ENCODE assay signal across 8 cellular contexts in the genomic region with DNA sequence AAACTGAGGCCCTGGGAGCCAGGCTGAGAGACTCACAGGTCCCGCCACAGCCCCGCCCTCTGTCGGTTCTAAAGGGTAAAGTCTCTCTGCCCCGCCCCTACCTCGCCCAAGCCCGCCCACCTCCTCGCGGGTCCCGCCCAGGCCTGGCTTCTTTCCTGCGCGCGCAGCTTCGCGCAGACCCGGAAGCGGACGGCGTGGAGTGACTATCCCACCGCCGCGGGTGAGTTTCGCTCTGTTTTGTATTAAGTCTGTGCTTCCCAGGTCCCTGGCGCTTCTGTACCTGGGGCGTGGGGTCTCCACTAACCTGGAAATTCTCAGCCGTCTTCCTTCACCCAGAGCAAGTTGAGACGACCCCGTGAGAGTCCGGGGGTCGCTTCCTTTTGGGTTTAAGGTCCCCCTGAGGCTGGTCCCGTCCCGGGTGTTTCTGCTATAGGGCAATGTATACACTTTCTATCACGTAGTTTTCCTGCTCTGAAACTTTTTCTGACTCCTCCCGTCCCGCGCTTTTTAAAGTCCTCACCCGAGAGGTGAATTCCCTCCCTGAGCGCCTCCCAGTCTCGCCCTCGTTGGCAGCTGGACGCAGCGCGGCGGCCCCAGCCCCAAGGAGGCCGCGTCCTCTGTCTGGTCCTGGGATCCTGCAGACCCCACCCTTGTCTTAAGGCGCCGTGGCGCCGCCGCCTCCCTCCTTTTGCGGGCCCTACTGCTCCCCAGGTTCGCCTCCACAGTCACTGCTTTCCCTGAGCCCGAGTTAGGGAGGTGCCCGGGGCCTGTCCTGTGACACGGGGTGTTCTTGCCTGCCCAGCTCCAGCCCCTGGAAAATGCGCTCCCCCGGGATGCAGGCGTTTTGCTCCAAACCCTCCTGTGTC. TPM values are rescaled to one million over a fixed set of nuclear protein-coding genes. Genes with fewer than 3 reads are reported as not detected.
DNase-seq lines count a peak whose midpoint lies in the region; ATAC-seq, FAIRE-seq and TF ChIP-seq lines count a peak whose summit lies in the region.

A gene (plus strand): TSS at position 176 of the 866 bp plus-strand sequence. CDS start 2,867 bp downstream, outside the sequence.

- peak within 1 kb of the TSS; percentile 92 for H3K4me3 ChIP-seq in right cardiac atrium (ENCODE audit: low read length)

- FAIRE-seq in GM12892 (lab: Jason Lieb, UNC) (peak; percentile 78), urothelium cell line (lab: Jason Lieb, UNC) (no peak)

- H3K27ac ChIP-seq in angular gyrus (ENCODE audit: low read depth, low read length) (peak within 1 kb of the TSS; percentile 66), right cardiac atrium (ENCODE audit: low read length) (peak within 1 kb of the TSS; percentile 79)

- peak within 1 kb of the TSS; percentile 98 for H3K4me3 Mint-ChIP-seq in T-helper 1 cell treated with Interleukin-12 subunit alpha and Interleukin-12 subunit beta and Interleukin-4 antibody, amounts not matched to agents 30 μg/mL and 1 μg/mL, for 36 hours

- H3K27me3 ChIP-seq in right cardiac atrium (ENCODE audit: control insufficient read depth, insufficient read depth), result no peaks in the 10 kb centered on the region

- H3K9me3 ChIP-seq in right cardiac atrium (ENCODE audit: control insufficient read depth, low read length), result no peaks in the 10 kb centered on the region

- ATAC-seq in HG02840 (IDR thresholded peaks at IDR 0.05; ENCODE audit: low FRiP score, unreplicated experiment) (peak; percentile 96), right cardiac atrium (peak; percentile 100)

- H3K4me1 Mint-ChIP-seq in T-helper 1 cell treated with Interleukin-12 subunit alpha and Interleukin-12 subunit beta and Interleukin-4 antibody, amounts not matched to agents 30 μg/mL and 1 μg/mL, for 36 hours (ENCODE audit: low read depth), result peaks cover 21% of the 10 kb centered on the region

- H3K27ac Mint-ChIP-seq in T-helper 1 cell treated with Interleukin-12 subunit alpha and Interleukin-12 subunit beta and Interleukin-4 antibody, amounts not matched to agents 30 μg/mL and 1 μg/mL, for 36 hours, result peak within 1 kb of the TSS; percentile 93

- DNase-seq in GM12892 (ENCODE audit: insufficient read length), result peak; percentile 76
- peak; percentile 80 for DNase-seq in NCI-H146 treated with DMSO at 0.1 percent for 48 hours (lab: John Stamatoyannopoulos, UW; ENCODE audit: unreplicated experiment)
- peak; percentile 95 to 98 (median 98) for DNase-seq in right cardiac atrium
- DNase-seq in pulmonary artery endothelial cell (ENCODE audit: low read depth, low spot score), result peak; percentile 63
- DNase-seq in urothelium cell line (ENCODE audit: low spot score), result peak; percentile 93

- TF ChIP-seq POLR2A in GM12892 (IDR thresholded peaks at IDR 0.05; ENCODE audit: low read depth, low read length), result peak; percentile 82

- H3K9me3 Mint-ChIP-seq in T-helper 1 cell treated with Interleukin-12 subunit alpha and Interleukin-12 subunit beta and Interleukin-4 antibody, amounts not matched to agents 30 μg/mL and 1 μg/mL, for 36 hours, result peaks cover 33% of the 10 kb centered on the region

- intact Hi-C loops in right cardiac atrium (cut with DNase I), result no loop called here

- no peaks in the 10 kb centered on the region for H3K27me3 Mint-ChIP-seq in T-helper 1 cell treated with Interleukin-12 subunit alpha and Interleukin-12 subunit beta and Interleukin-4 antibody, amounts not matched to agents 30 μg/mL and 1 μg/mL, for 36 hours (ENCODE audit: low read depth)

- peaks cover 39% of the 10 kb centered on the region for H3K36me3 Mint-ChIP-seq in T-helper 1 cell treated with Interleukin-12 subunit alpha and Interleukin-12 subunit beta and Interleukin-4 antibody, amounts not matched to agents 30 μg/mL and 1 μg/mL, for 36 hours (ENCODE audit: low read depth)

- no peaks in the 10 kb centered on the region for H3K4me1 ChIP-seq in right cardiac atrium (ENCODE audit: control insufficient read depth, insufficient read depth, low read length)

- under 1% methylated on average over 58 of the region's 58 CpGs for WGBS in right cardiac atrium

RNA-seq across cellular contexts. Expression of the gene that starts here (rescaled TPM):
- polyA plus RNA-seq in GM12892 (2012; ENCODE audit: missing spikeins), result 7.0 TPM
- total RNA-seq in right cardiac atrium (1 to 10 TPM; 4.3 to 6.2 (median 4.4) TPM), pulmonary artery endothelial cell (10.1 and 15.1 TPM in 2 replicates)
- polyA plus RNA-seq in right cardiac atrium, result 2.5 TPM

Comparison
In these comparisons a context has a peak if more than half of its experiments do, and no peak if none do; other contexts are left out.
1. Peak in every context shown above with its lines: DNase-seq, ATAC-seq, H3K4me3 ChIP-seq and H3K27ac ChIP-seq.